8 cellular contexts compared by ENCODE assay signal in genomic region chr21:33268736-33269441, GRCh38. TPM values are rescaled to one million over a fixed set of nuclear protein-coding genes. Genes with fewer than 3 reads are reported as not detected.
DNase-seq lines count a peak whose midpoint lies in the region; ATAC-seq, FAIRE-seq and TF ChIP-seq lines count a peak whose summit lies in the region.

No MANE protein-coding gene starts in this region.

- no peaks in the 10 kb centered on the region for H3K9me3 ChIP-seq in kidney (ENCODE audit: control insufficient read depth in 1 of 2, low read length in 2 of 2)

- peak overlapping the region in 1 of 2 donors; percentile 8 for H3K27ac ChIP-seq in kidney (ENCODE audit: low read depth in 2 of 2, low read length in 2 of 2)

- TF ChIP-seq CTCF in kidney (IDR thresholded peaks at IDR 0.05; ENCODE audit: borderline replicate concordance, extremely low read depth, insufficient read depth), result peak; percentile 10

- H3K36me3 ChIP-seq in kidney (ENCODE audit: control insufficient read depth in 1 of 2, insufficient read depth in 2 of 2, low read length in 2 of 2), result no peaks in the 10 kb centered on the region

- H3K4me1 ChIP-seq in kidney (ENCODE audit: control insufficient read depth in 1 of 2, insufficient read depth in 1 of 2, low read depth in 1 of 2, low read length in 2 of 2), result peaks cover 0 to 8% of the 10 kb centered on the region in 2 donors

- peak; percentile 38; the same call in 1 of the 2 replicates for TF ChIP-seq POLR2A in GM12892 (IDR thresholded peaks at IDR 0.05; ENCODE audit: low read depth, low read length)

- DNase-seq in GM12892 (ENCODE audit: insufficient read length) (peak; percentile 40), NAMALWA (ENCODE audit: low spot score) (peak; percentile 77), kidney (peak; percentile 96), DMS114 treated with DMSO at 0.1 percent for 48 hours (lab: John Stamatoyannopoulos, UW; ENCODE audit: unreplicated experiment) (no peak), head of caudate nucleus (no peak), AG20443 (ENCODE audit: low spot score) (no peak)
- DNase-seq in activated CD4-positive, alpha-beta T cell treated with anti-CD3 and anti-CD28 coated beads for 4 hours, result peak; percentile 40 to 41

- peak overlapping the region in 1 of 2 donors; percentile 8 for H3K9ac ChIP-seq in kidney (ENCODE audit: low read length in 2 of 2)

- H3K4me3 ChIP-seq in kidney (ENCODE audit: low read length in 2 of 2), result no peak overlapping the region

- FAIRE-seq in GM12892 (lab: Jason Lieb, UNC) (peak; percentile 94), kidney (lab: Jason Lieb, UNC) (no peak)

- intact Hi-C loops in kidney (cut with DNase I), result no loop called here
- intact Hi-C loops in head of caudate nucleus (cut with DNase I), result loop anchor here (10.0 kb wide), 1 partner anchor 96 kb away; no protein-coding TSS in a partner anchor

- ATAC-seq in GM21723 (IDR thresholded peaks at IDR 0.05; ENCODE audit: unreplicated experiment), result peak; percentile 66

RNA-seq across cellular contexts. Expression of gene IL10RB, which starts 2.7 kb away (rescaled TPM):
- polyA plus RNA-seq in GM12892 (2012; ENCODE audit: missing spikeins), result 31.1 TPM
- 27.3 TPM for total RNA-seq in kidney
- 21.5 TPM for polyA plus RNA-seq in kidney (ENCODE audit: insufficient read depth, low read depth, low replicate concordance)

RNA-seq across cellular contexts. Expression of gene IFNAR2, which starts 39.2 kb away (rescaled TPM):
- 50.3 TPM for polyA plus RNA-seq in GM12892 (2012; ENCODE audit: missing spikeins)
- 56.5 TPM for total RNA-seq in kidney
- polyA plus RNA-seq in kidney (ENCODE audit: insufficient read depth, low read depth, low replicate concordance), result 14.8 TPM

RNA-seq across cellular contexts. Expression of gene IFNAR1, which starts 55.9 kb away (rescaled TPM):
- polyA plus RNA-seq in GM12892 (2012; ENCODE audit: missing spikeins), result 11.6 TPM
- 60.9 TPM for total RNA-seq in kidney
- polyA plus RNA-seq in kidney (ENCODE audit: insufficient read depth, low read depth, low replicate concordance), result 15.9 TPM

Comparison
In these comparisons a context has a peak if more than half of its experiments do, and no peak if none do; other contexts are left out.
1. DNase-seq: peak in GM12892 (single experiment), NAMALWA (single experiment), activated CD4-positive, alpha-beta T cell treated with anti-CD3 and anti-CD28 coated beads for 4 hours (2 of 2) and kidney (single experiment); none in DMS114 treated with DMSO at 0.1 percent for 48 hours (single experiment), head of caudate nucleus (0 of 42) and AG20443 (single experiment).